In genomic region chr7:143757596-143757995, GRCh38 we compare ENCODE assay signal across 8 cellular contexts. TPM values are rescaled to one million over a fixed set of nuclear protein-coding genes. Genes with fewer than 3 reads are reported as not detected.
"Had no signal": no experiment of that assay in that cellular context is flagged by ENCODE, and none has a peak within 500 bp of the region (broad histone marks: within the 10 kb centered on the region; RNA-seq: fewer than 3 reads in every experiment).

Gene CTAGE6 (minus strand): TSS chr7:143757696. CDS start chr7:143757658, 38 bp downstream.

RNA-seq across cellular contexts. Expression of gene CTAGE6, which starts in this region (rescaled TPM):
- total RNA-seq: kidney epithelial cell, left lobe of liver, left ventricle myocardium inferior, left ventricle myocardium superior had no signal
- polyA plus RNA-seq: hepatocyte; keratinocyte; mammary epithelial cell; naive thymus-derived CD4-positive, alpha-beta T cell had no signal
